Comparison of ENCODE assay signal across 8 cellular contexts in the genomic region with DNA sequence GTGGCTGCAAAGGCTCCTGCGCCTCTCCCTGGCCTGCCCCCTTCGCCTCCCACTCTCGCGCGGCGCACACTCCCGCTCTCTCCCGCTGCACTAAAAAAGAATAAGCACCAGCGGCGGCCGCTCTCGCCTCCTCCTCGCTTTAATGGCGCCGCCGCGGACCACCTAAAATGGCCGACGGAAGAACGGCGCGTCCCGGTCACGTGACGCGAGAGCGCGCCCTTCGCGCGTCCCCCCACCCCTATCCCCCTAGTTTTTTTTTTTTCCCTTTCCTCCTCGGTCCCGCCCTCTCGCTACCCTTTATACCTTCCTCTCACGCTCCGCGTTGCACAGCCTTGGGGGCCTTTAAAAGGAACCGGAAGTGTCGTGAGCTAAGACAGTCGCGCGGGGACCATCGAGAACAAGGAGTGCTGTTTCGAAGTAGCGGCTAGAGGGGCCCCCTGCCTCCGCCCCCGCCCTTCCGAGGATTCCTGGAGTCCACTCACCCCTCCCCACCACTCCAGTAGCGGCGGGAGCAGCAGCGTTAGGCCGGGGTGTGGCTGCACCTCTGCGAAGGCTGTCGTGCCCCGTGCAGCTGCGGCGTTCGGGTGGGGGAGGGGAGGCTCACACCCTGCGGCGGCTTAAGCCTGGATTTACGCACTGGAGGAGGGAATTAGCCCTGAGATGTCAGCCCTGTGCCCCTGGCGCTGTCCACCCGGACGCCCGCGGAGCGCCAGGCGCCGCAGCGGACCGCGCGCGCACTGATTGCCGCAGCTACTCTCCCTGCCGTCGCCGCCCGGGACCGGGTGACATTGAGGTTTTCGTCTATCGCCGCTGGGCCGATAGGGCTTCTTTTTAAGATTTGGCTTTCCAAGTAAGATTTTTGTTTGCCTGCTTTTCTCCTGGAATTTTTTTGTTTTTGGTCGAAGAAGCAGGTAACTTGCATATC. TPM values are rescaled to one million over a fixed set of nuclear protein-coding genes. Genes with fewer than 3 reads are reported as not detected.
DNase-seq lines count a peak whose midpoint lies in the region; FAIRE-seq and TF ChIP-seq lines count a peak whose summit lies in the region.

A gene with protein sequence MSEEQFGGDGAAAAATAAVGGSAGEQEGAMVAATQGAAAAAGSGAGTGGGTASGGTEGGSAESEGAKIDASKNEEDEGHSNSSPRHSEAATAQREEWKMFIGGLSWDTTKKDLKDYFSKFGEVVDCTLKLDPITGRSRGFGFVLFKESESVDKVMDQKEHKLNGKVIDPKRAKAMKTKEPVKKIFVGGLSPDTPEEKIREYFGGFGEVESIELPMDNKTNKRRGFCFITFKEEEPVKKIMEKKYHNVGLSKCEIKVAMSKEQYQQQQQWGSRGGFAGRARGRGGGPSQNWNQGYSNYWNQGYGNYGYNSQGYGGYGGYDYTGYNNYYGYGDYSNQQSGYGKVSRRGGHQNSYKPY (minus strand): TSS at position 176 of the 925 bp plus-strand sequence. CDS start 313 bp downstream, outside the sequence.

- H3K14ac ChIP-seq in neuronal stem cell (ENCODE audit: low read length) = peak within 1 kb of the TSS; percentile 100

- H3K23ac ChIP-seq in neuronal stem cell (ENCODE audit: low read depth, low read length, poor library complexity) = peak within 1 kb of the TSS; percentile 99

- H2BK15ac ChIP-seq in neuronal stem cell (ENCODE audit: low read length) = peak within 1 kb of the TSS; percentile 89

- peak within 1 kb of the TSS; percentile 99 for H2BK120ac ChIP-seq in neuronal stem cell (ENCODE audit: low read depth, low read length)

- intact Hi-C loops in activated naive CD4-positive, alpha-beta T cell treated with anti-CD3 and anti-CD28 coated beads for 36 hours (cut with micrococcal nuclease) = loop anchor here (1.0 to 10.0 kb wide), 12 partner anchors 14 to 1081 kb away; a partner anchor contains a TSS

- peaks cover 46% of the 10 kb centered on the region for H3K36me3 Mint-ChIP-seq in activated naive CD4-positive, alpha-beta T cell treated with anti-CD3 and anti-CD28 coated beads for 36 hours (ENCODE audit: low read depth)

- peaks cover 3% of the 10 kb centered on the region for H3K79me1 ChIP-seq in neuronal stem cell (ENCODE audit: low read depth, low read length)

- peak within 1 kb of the TSS; percentile 95 for H3K27ac Mint-ChIP-seq in activated naive CD4-positive, alpha-beta T cell treated with anti-CD3 and anti-CD28 coated beads for 36 hours

- peak within 1 kb of the TSS; percentile 95 for H3K4me3 ChIP-seq in HFF-Myc (replicated peaks; ENCODE audit: low read depth, low read length)
- peak within 1 kb of the TSS; percentile 86 to 93 for H3K4me3 ChIP-seq in neuronal stem cell (ENCODE audit: low read length in 2 of 2)

- H3K4me3 Mint-ChIP-seq in activated naive CD4-positive, alpha-beta T cell treated with anti-CD3 and anti-CD28 coated beads for 36 hours = peak within 1 kb of the TSS; percentile 95

- peak within 1 kb of the TSS; percentile 100 for H3K27ac ChIP-seq in neuronal stem cell (replicated peaks; ENCODE audit: low read length)

- H3K27me3 Mint-ChIP-seq in activated naive CD4-positive, alpha-beta T cell treated with anti-CD3 and anti-CD28 coated beads for 36 hours (ENCODE audit: low read depth) = no peaks in the 10 kb centered on the region

- H3K9me3 ChIP-seq in neuronal stem cell (replicated peaks in 1 of 2; ENCODE audit: control insufficient read depth in 2 of 2, insufficient read depth in 1 of 2, low read depth in 1 of 2, low read length in 2 of 2) = peaks cover 0 to 7% of the 10 kb centered on the region in 2 donors

- peaks cover 0 to 51% of the 10 kb centered on the region in 2 donors for H3K36me3 ChIP-seq in neuronal stem cell (replicated peaks in 1 of 2; ENCODE audit: control insufficient read depth in 2 of 2, insufficient read depth in 2 of 2, low read length in 2 of 2)

- peak within 1 kb of the TSS; percentile 76 for H4K8ac ChIP-seq in neuronal stem cell (ENCODE audit: low read depth, low read length)

- peak within 1 kb of the TSS; percentile 99 for H3K4ac ChIP-seq in neuronal stem cell (ENCODE audit: low read length)

- WGBS in neuronal stem cell (ENCODE audit: extremely low coverage in 2 of 2, insufficient read length in 2 of 2, insufficient replicate concordance in 1 of 2), 2 donors = no CpG with 5 or more reads among the region's 85 CpGs

- H3K18ac ChIP-seq in neuronal stem cell (ENCODE audit: low read length) = peak within 1 kb of the TSS; percentile 100

- peaks cover 2 to 12% of the 10 kb centered on the region in 2 donors for H3K4me1 ChIP-seq in neuronal stem cell (ENCODE audit: control insufficient read depth in 2 of 2, insufficient read depth in 1 of 2, low read depth in 1 of 2, low read length in 2 of 2)

- H3K27me3 ChIP-seq in neuronal stem cell (ENCODE audit: control insufficient read depth in 3 of 3, insufficient read depth in 3 of 3, low read depth in 1 of 3, low read length in 3 of 3) = no peaks in the 10 kb centered on the region

- peak within 1 kb of the TSS; percentile 89 for H2AFZ ChIP-seq in neuronal stem cell (ENCODE audit: low read length)

- DNase-seq in GM03348 (ENCODE audit: low spot score) (peak; percentile 97), HFF-Myc (ENCODE audit: extremely low read depth, low read depth) (peak; percentile 99), NAMALWA (ENCODE audit: low spot score) (peak; percentile 99), SK-N-DZ (ENCODE audit: low spot score) (peak; percentile 100), frontal cortex (ENCODE audit: low spot score in 2 of 2) (peak; percentile 92 to 96), neuronal stem cell (ENCODE audit: low spot score) (peak; percentile 99)
- DNase-seq in activated naive CD4-positive, alpha-beta T cell treated with anti-CD3 and anti-CD28 coated beads for 36 hours = peak; percentile 96

- H3K9ac ChIP-seq in neuronal stem cell (ENCODE audit: low read depth, low read length, poor library complexity) = peak within 1 kb of the TSS; percentile 100

- no peaks in the 10 kb centered on the region for H3K9me3 Mint-ChIP-seq in activated naive CD4-positive, alpha-beta T cell treated with anti-CD3 and anti-CD28 coated beads for 36 hours

- H3K4me1 Mint-ChIP-seq in activated naive CD4-positive, alpha-beta T cell treated with anti-CD3 and anti-CD28 coated beads for 36 hours (ENCODE audit: low read depth) = peaks cover 33% of the 10 kb centered on the region

- peak within 1 kb of the TSS; percentile 48 for H2BK12ac ChIP-seq in neuronal stem cell (ENCODE audit: low read length)

- CTCF ChIA-PET in activated naive CD4-positive, alpha-beta T cell treated with anti-CD3 and anti-CD28 coated beads for 36 hours (lab: Charles Lee) = interaction anchor here (1.1 kb wide), 1 partner anchor 55 kb away, joined by 3 read pairs; no protein-coding TSS in a partner anchor

- peak within 1 kb of the TSS; percentile 99 for H4K91ac ChIP-seq in neuronal stem cell (ENCODE audit: low read depth, low read length, poor library complexity)

- H2AK5ac ChIP-seq in neuronal stem cell (ENCODE audit: low read depth, low read length) = peak within 1 kb of the TSS; percentile 100

- no peak for FAIRE-seq in frontal cortex (lab: Jason Lieb, UNC)

- H3K4me2 ChIP-seq in neuronal stem cell (ENCODE audit: insufficient read depth, low read length, poor library complexity, severe bottlenecking) = peak within 1 kb of the TSS; percentile 65

- peak within 1 kb of the TSS; percentile 99 for H2BK5ac ChIP-seq in neuronal stem cell (ENCODE audit: low read length)

- TF ChIP-seq CTCF in HFF-Myc (IDR thresholded peaks at IDR 0.05; ENCODE audit: low read depth, low read length, missing control alignments) (no peak), subcutaneous adipose tissue (IDR thresholded peaks at IDR 0.05; ENCODE audit: low read depth) (no peak)

RNA-seq across cellular contexts. Expression of the gene that starts here (rescaled TPM):
- polyA plus RNA-seq in SK-N-DZ (2014; cell fraction: cytosol; rRNA removed) = 49.2 and 90.0 TPM in 2 replicates
- 73.0 and 191 TPM in 2 replicates for polyA plus RNA-seq in SK-N-DZ (2014; cell fraction: nucleus; rRNA removed)
- total RNA-seq in activated naive CD4-positive, alpha-beta T cell treated with anti-CD3 and anti-CD28 coated beads for 36 hours = 100 to 1,000 TPM; 340 to 367 TPM
- 49.3 TPM for total RNA-seq in frontal cortex
- polyA plus RNA-seq in neuronal stem cell (2013, experiment 1 of 2) = 558 TPM
- 549 TPM for polyA plus RNA-seq in neuronal stem cell (2013, experiment 2 of 2)
- total RNA-seq in subcutaneous adipose tissue = 100 to 1,000 TPM in 2 of 4 donors, 10 to 100 TPM in 2; 92.3 to 125 (median 103) TPM

Comparison
In these comparisons a context has a peak if more than half of its experiments do, and no peak if none do; other contexts are left out.
1. Peak in every context shown above with its lines: DNase-seq, H3K4me3 ChIP-seq and H3K27ac ChIP-seq.